Comparison of ENCODE assay signal across 22 cellular contexts in the genomic region with DNA sequence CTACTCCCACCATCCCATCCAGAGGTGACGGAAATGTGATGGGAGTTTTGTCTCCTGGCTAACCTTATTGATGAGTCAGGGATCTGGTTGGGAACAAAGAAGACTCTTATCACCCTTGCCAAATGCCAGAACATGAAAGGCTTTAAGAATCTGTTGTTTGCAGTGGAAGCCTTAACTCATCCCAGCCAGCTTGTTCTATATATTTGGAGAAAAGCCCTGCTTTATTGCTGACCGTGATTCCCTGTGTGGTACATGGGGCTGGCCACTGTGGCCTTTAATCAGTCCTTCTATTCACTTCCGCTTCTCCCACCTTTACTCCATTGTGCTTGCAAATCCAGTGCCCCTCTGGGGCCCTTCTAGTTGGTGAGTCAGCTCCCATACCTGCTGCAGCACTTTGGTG.
A peak's percentile ranks its signal among the peaks of the same experiment; 100 is the strongest.
DNase-seq lines count a peak whose midpoint lies in the region; ATAC-seq and TF ChIP-seq lines count a peak whose summit lies in the region.
"Had no signal": no experiment of that assay in that cellular context is flagged by ENCODE, and none has a peak within 500 bp of the region (broad histone marks: within the 10 kb centered on the region; RNA-seq: fewer than 3 reads in every experiment).

No MANE protein-coding gene starts in this region.

- no peaks in the 10 kb centered on the region for H3K27me3 ChIP-seq in GM23338 (ENCODE audit: insufficient read depth)
- H3K27me3 ChIP-seq in right atrium auricular region, result no peaks in the 10 kb centered on the region
- H3K27me3 ChIP-seq: upper lobe of left lung had no signal

- H3K27me3 Mint-ChIP-seq in GM23338 (ENCODE audit: insufficient read depth, low read depth, poor library complexity) (no peaks in the 10 kb centered on the region), WTC11 (ENCODE audit: low read depth) (no peaks in the 10 kb centered on the region)
- H3K27me3 Mint-ChIP-seq: naive thymus-derived CD4-positive, alpha-beta T cell had no signal

- no peaks in the 10 kb centered on the region for H3K9me3 ChIP-seq in mesodermal cell (ENCODE audit: control insufficient read depth, low read length)
- no peaks in the 10 kb centered on the region for H3K9me3 ChIP-seq in right atrium auricular region
- H3K9me3 ChIP-seq: upper lobe of left lung had no signal

- no peaks in the 10 kb centered on the region for H3K9me2 ChIP-seq in GM23338 (ENCODE audit: insufficient read depth)

- H3K36me3 ChIP-seq in GM23338 (ENCODE audit: insufficient read depth) (no peaks in the 10 kb centered on the region), mesodermal cell (ENCODE audit: control insufficient read depth, insufficient read depth, low read length) (peaks cover 10% of the 10 kb centered on the region), right atrium auricular region (no peaks in the 10 kb centered on the region)

- H3K4me1 Mint-ChIP-seq in GM23338 (peaks cover 4% of the 10 kb centered on the region), WTC11 (peaks cover 15% of the 10 kb centered on the region)

- H3K4me2 ChIP-seq in GM23338, result no peak overlapping the region

- H3K27ac ChIP-seq in GM23338 (ENCODE audit: low read depth), result no peak overlapping the region
- H3K27ac ChIP-seq in mesodermal cell (ENCODE audit: low read depth, low read length, severe bottlenecking), result peak overlapping the region; percentile 11
- H3K27ac ChIP-seq in right atrium auricular region, result no peak overlapping the region
- H3K27ac ChIP-seq: upper lobe of left lung had no signal

- TF ChIP-seq CTCF in GM23338 (conservative IDR thresholded peaks at IDR 0.05; ENCODE audit: low read depth in 2 of 2) (no peak), WTC11 (IDR thresholded peaks at IDR 0.05) (no peak), fibroblast of mammary gland (conservative IDR thresholded peaks at IDR 0.05; ENCODE audit: control insufficient read depth, insufficient read depth, low read depth, low read length) (no peak), right atrium auricular region (IDR thresholded peaks at IDR 0.05) (no peak)

- no peaks in the 10 kb centered on the region for H3K79me2 ChIP-seq in GM23338 (replicated peaks; ENCODE audit: insufficient read depth)

- no peaks in the 10 kb centered on the region; the same call in 1 of the 2 replicates for H3K4me1 ChIP-seq in GM23338 (ENCODE audit: insufficient read depth)
- H3K4me1 ChIP-seq in mesodermal cell (ENCODE audit: control insufficient read depth, insufficient read depth, low read length, poor library complexity, severe bottlenecking), result no peaks in the 10 kb centered on the region
- peaks cover 0 to 6% of the 10 kb centered on the region in 2 donors for H3K4me1 ChIP-seq in right atrium auricular region
- H3K4me1 ChIP-seq: upper lobe of left lung had no signal

- POLR2A ChIA-PET in WTC11 (lab: Charles Lee), result no interaction called here

- no peaks in the 10 kb centered on the region for H4K20me1 ChIP-seq in GM23338 (replicated peaks; ENCODE audit: insufficient read depth)

- DNase-seq in GM23338 (ENCODE audit: low spot score) (peak; percentile 7), WTC11 (ENCODE audit: low spot score) (no peak), fibroblast of mammary gland (ENCODE audit: low read depth) (peak; percentile 47), right atrium auricular region (ENCODE audit: low spot score) (no peak)
- DNase-seq: activated naive CD4-positive, alpha-beta T cell treated with anti-CD3 and anti-CD28 coated beads for 36 hours; CD8-positive, alpha-beta memory T cell; midbrain; MM.1S; naive thymus-derived CD4-positive, alpha-beta T cell; NCI-H1105 treated with DMSO at 0.1 percent for 48 hours; NCI-H187 treated with DMSO at 0.1 percent for 48 hours; NCI-H226; NCI-H526 treated with DMSO at 0.1 percent for 48 hours; NK-92 treated with Interleukin-12 subunit alpha and Interleukin-12 subunit beta, amount 100 ng/mL, for 24 hours; stimulated activated naive CD4-positive, alpha-beta T cell; T-helper 1 cell; upper lobe of left lung had no signal

- ATAC-seq in GM23338, result peak; percentile 52
- peak; percentile 34 for ATAC-seq in WTC11
- ATAC-seq in GM21825 (IDR thresholded peaks at IDR 0.05; ENCODE audit: unreplicated experiment), result no peak
- ATAC-seq in HG03342 (IDR thresholded peaks at IDR 0.05; ENCODE audit: unreplicated experiment), result no peak
- ATAC-seq in GM18868 (IDR thresholded peaks at IDR 0.05; ENCODE audit: unreplicated experiment), result no peak
- ATAC-seq: GM12878; naive thymus-derived CD4-positive, alpha-beta T cell had no signal

- no peak overlapping the region for H2AFZ ChIP-seq in GM23338

- 73 to 100% methylated on average over 1 to 2 of the region's 3 CpGs for WGBS in mesodermal cell (ENCODE audit: insufficient coverage in 2 of 2), 2 experiments

- no peaks in the 10 kb centered on the region for H3F3A ChIP-seq in GM23338 (replicated peaks; ENCODE audit: low read depth)

- no peak overlapping the region for H3K4me3 Mint-ChIP-seq in GM23338
- no peak overlapping the region for H3K4me3 Mint-ChIP-seq in WTC11
- H3K4me3 Mint-ChIP-seq: activated naive CD4-positive, alpha-beta T cell treated with anti-CD3 and anti-CD28 coated beads for 36 hours; CD8-positive, alpha-beta memory T cell; naive thymus-derived CD4-positive, alpha-beta T cell had no signal

- H3K27ac Mint-ChIP-seq in GM23338 (peak overlapping the region; percentile 2; the same call in 1 of the 2 replicates), WTC11 (no peak overlapping the region)
- H3K27ac Mint-ChIP-seq: activated naive CD4-positive, alpha-beta T cell treated with anti-CD3 and anti-CD28 coated beads for 36 hours had no signal

- no peaks in the 10 kb centered on the region for H3K36me3 Mint-ChIP-seq in GM23338 (ENCODE audit: low read depth)
- H3K36me3 Mint-ChIP-seq in WTC11, result no peaks in the 10 kb centered on the region

- H3K4me3 ChIP-seq in GM23338, result no peak overlapping the region
- no peak overlapping the region for H3K4me3 ChIP-seq in fibroblast of mammary gland (ENCODE audit: control insufficient read depth, low read depth, low read length)
- H3K4me3 ChIP-seq in mesodermal cell (ENCODE audit: extremely low read depth, insufficient read depth, low read length, poor library complexity, severe bottlenecking), result no peak overlapping the region
- H3K4me3 ChIP-seq in right atrium auricular region, result no peak overlapping the region
- H3K4me3 ChIP-seq: GM12878, upper lobe of left lung had no signal

- H3K9me3 Mint-ChIP-seq in GM23338 (no peaks in the 10 kb centered on the region; the same call in 2 of the 3 replicates), WTC11 (no peaks in the 10 kb centered on the region)
- H3K9me3 Mint-ChIP-seq: activated naive CD4-positive, alpha-beta T cell treated with anti-CD3 and anti-CD28 coated beads for 36 hours; CD8-positive, alpha-beta memory T cell had no signal

- CTCF ChIA-PET in WTC11 (lab: Charles Lee), result no interaction called here

TF ChIP-seq in GM23338, 12 proteins besides CTCF, POLR2A, EP300 and RAD21 (continues in another document):
- TF ChIP-seq, protein P1, sequence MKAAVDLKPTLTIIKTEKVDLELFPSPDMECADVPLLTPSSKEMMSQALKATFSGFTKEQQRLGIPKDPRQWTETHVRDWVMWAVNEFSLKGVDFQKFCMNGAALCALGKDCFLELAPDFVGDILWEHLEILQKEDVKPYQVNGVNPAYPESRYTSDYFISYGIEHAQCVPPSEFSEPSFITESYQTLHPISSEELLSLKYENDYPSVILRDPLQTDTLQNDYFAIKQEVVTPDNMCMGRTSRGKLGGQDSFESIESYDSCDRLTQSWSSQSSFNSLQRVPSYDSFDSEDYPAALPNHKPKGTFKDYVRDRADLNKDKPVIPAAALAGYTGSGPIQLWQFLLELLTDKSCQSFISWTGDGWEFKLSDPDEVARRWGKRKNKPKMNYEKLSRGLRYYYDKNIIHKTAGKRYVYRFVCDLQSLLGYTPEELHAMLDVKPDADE (IDR thresholded peaks at IDR 0.05), result no peak
- no peak for TF ChIP-seq ZNF114 (CRISPR knock-in tag; IDR thresholded peaks at IDR 0.05)
- no peak for TF ChIP-seq POLR2AphosphoS5 (IDR thresholded peaks at IDR 0.05; ENCODE audit: low read depth)
- TF ChIP-seq JUNB (IDR thresholded peaks at IDR 0.05; ENCODE audit: unreplicated experiment), result no peak
- TF ChIP-seq STAT1 (IDR thresholded peaks at IDR 0.05; ENCODE audit: unreplicated experiment), result no peak
- no peak for TF ChIP-seq EZH2 (IDR thresholded peaks at IDR 0.05; ENCODE audit: low read depth, unreplicated experiment)

TF ChIP-seq in WTC11, 78 proteins besides CTCF, POLR2A, EP300 and RAD21:
- no peak for TF ChIP-seq SOX15 (CRISPR knock-in tag; IDR thresholded peaks at IDR 0.05)
- TF ChIP-seq PRRX2 (CRISPR knock-in tag; IDR thresholded peaks at IDR 0.05), result no peak
- TF ChIP-seq GTF2I (CRISPR knock-in tag; conservative IDR thresholded peaks at IDR 0.05), result no peak

Comparison
In these comparisons a context has a peak if more than half of its experiments do, and no peak if none do; other contexts are left out.
1. ATAC-seq: peak in GM23338 (single experiment) and WTC11 (single experiment); none in GM21825 (single experiment), HG03342 (single experiment) and GM18868 (single experiment).
2. DNase-seq: peak in GM23338 (single experiment) and fibroblast of mammary gland (single experiment); none in WTC11 (single experiment) and right atrium auricular region (single experiment).